Comparison of ENCODE assay signal across 8 cellular contexts in genomic region chr22:29030618-29031235, GRCh38. TPM values are rescaled to one million over a fixed set of nuclear protein-coding genes. Genes with fewer than 3 reads are reported as not detected.
A peak's percentile ranks its signal among the peaks of the same experiment; 100 is the strongest.
DNase-seq lines count a peak whose midpoint lies in the region; ATAC-seq and TF ChIP-seq lines count a peak whose summit lies in the region.

No MANE protein-coding gene starts in this region.

- peak overlapping the region; percentile 54 for H3K4me3 ChIP-seq in SJCRH30
- H3K4me3 ChIP-seq in mucosa of descending colon, result no peak overlapping the region
- H3K4me3 ChIP-seq in upper lobe of left lung, result peak overlapping the region; percentile 19 to 57 (median 48)

- ATAC-seq in esophagus mucosa (peak; percentile 77), mucosa of descending colon (peak; percentile 88), upper lobe of left lung (ENCODE audit: low FRiP score in 2 of 2) (peak; percentile 67 to 86), HG02610 (IDR thresholded peaks at IDR 0.05; ENCODE audit: unreplicated experiment) (no peak)

- H3K36me3 ChIP-seq in SJCRH30 (no peaks in the 10 kb centered on the region), mucosa of descending colon (ENCODE audit: low read depth) (no peaks in the 10 kb centered on the region), upper lobe of left lung (no peaks in the 10 kb centered on the region)

- no peak for TF ChIP-seq POLR2A in upper lobe of left lung (IDR thresholded peaks at IDR 0.05)

- 4 to 5% methylated on average over 14 to 29 of the region's 33 CpGs for WGBS in upper lobe of left lung, 2 donors

- TF ChIP-seq CTCF in mucosa of descending colon (IDR thresholded peaks at IDR 0.05) (no peak), upper lobe of left lung (IDR thresholded peaks at IDR 0.05) (no peak)

- peaks cover 14% of the 10 kb centered on the region for H3K4me1 ChIP-seq in SJCRH30
- peaks cover 25% of the 10 kb centered on the region for H3K4me1 ChIP-seq in mucosa of descending colon (ENCODE audit: low read depth)
- H3K4me1 ChIP-seq in upper lobe of left lung, result peaks cover 26 to 45% (median 40%) of the 10 kb centered on the region in 4 donors

- DNase-seq in NCI-H2107 treated with DMSO at 0.1 percent for 48 hours (lab: John Stamatoyannopoulos, UW; ENCODE audit: unreplicated experiment) (peak; percentile 1), NCI-H2107 (lab: John Stamatoyannopoulos, UW) (no peak), SJCRH30 (peak; percentile 86 to 89), mucosa of descending colon (peak; percentile 82 to 89 (median 85)), upper lobe of left lung (peak; percentile 83 to 88)
- no peak for DNase-seq in activated CD4-positive, alpha-beta T cell treated with anti-CD3 and anti-CD28 coated beads for 4 hours

- peak in 1 of 4 donors; percentile 71 for TF ChIP-seq EP300 in upper lobe of left lung (IDR thresholded peaks at IDR 0.05)

- H3K27me3 ChIP-seq in SJCRH30, result no peaks in the 10 kb centered on the region
- H3K27me3 ChIP-seq in upper lobe of left lung, result no peaks in the 10 kb centered on the region

- intact Hi-C loops in mucosa of descending colon (cut with DNase I, micrococcal nuclease), result no loop called here

- H3K27ac ChIP-seq in SJCRH30, result peak overlapping the region; percentile 89
- peak overlapping the region; percentile 81 to 90 (median 86) for H3K27ac ChIP-seq in upper lobe of left lung

- no peaks in the 10 kb centered on the region for H3K9me3 ChIP-seq in SJCRH30 (replicated peaks)
- no peaks in the 10 kb centered on the region for H3K9me3 ChIP-seq in mucosa of descending colon
- no peaks in the 10 kb centered on the region for H3K9me3 ChIP-seq in upper lobe of left lung

RNA-seq across cellular contexts. Expression of gene C22orf31, which starts 30.9 kb away (rescaled TPM):
- not detected in 2 replicates for total RNA-seq in SJCRH30 (2014; rRNA removed; shearing (Covaris generic))
- total RNA-seq in esophagus mucosa (not detected), mucosa of descending colon (under 1 TPM in 1 of 3 donors, not detected in 2; 0.41 TPM), upper lobe of left lung (not detected)

RNA-seq across cellular contexts. Expression of gene KREMEN1, which starts 42.1 kb away (rescaled TPM):
- total RNA-seq in SJCRH30 (2014; rRNA removed; shearing (Covaris generic)), result 37.5 and 45.7 TPM in 2 replicates
- 72.9 TPM for total RNA-seq in esophagus mucosa
- total RNA-seq in mucosa of descending colon, result 10 to 100 TPM; 18.3 to 35.1 (median 28.6) TPM
- 10 to 100 TPM in 5 of 6 donors, 1 to 10 TPM in 1; 8.4 to 24.3 (median 15.9) TPM for total RNA-seq in upper lobe of left lung

Comparison
In these comparisons a context has a peak if more than half of its experiments do, and no peak if none do; other contexts are left out.
1. DNase-seq: peak in NCI-H2107 treated with DMSO at 0.1 percent for 48 hours (single experiment), SJCRH30 (2 of 2), mucosa of descending colon (3 of 3) and upper lobe of left lung (2 of 2); none in NCI-H2107 (single experiment) and activated CD4-positive, alpha-beta T cell treated with anti-CD3 and anti-CD28 coated beads for 4 hours (0 of 2).